ENCODE assay signal across 14 cellular contexts in genomic region chr6:43835872-43836419, GRCh38.
"Had no signal": no experiment of that assay in that cellular context is flagged by ENCODE, and none has a peak within 500 bp of the region (broad histone marks: within the 10 kb centered on the region; RNA-seq: fewer than 3 reads in every experiment).

No MANE protein-coding gene starts in this region.

- ATAC-seq: gastrocnemius medialis; stimulated activated memory B cell treated with anti-CD40 and anti-IgM and Interleukin-4, amounts not matched to agents 10 μg/mL and 1 μg/mL and 100 μg/mL, for 72 hours had no signal

- H3K9me3 Mint-ChIP-seq: activated naive CD8-positive, alpha-beta T cell treated with anti-CD3 and anti-CD28 coated beads for 36 hours; stimulated activated memory B cell treated with anti-CD40 and anti-IgM and Interleukin-4, amounts not matched to agents 10 μg/mL and 1 μg/mL and 100 μg/mL, for 72 hours; type B pancreatic cell had no signal

- H3K4me1 ChIP-seq: colonic mucosa had no signal

- H3K27me3 Mint-ChIP-seq: type B pancreatic cell had no signal

- DNase-seq: activated CD4-positive, alpha-beta T cell treated with anti-CD3 and anti-CD28 coated beads, Interleukin-2, amount 50 U/mL, for 4 hours; activated CD4-positive, CD25-positive, alpha-beta regulatory T cell treated with anti-CD3 and anti-CD28 coated beads, Interleukin-2, amount 50 U/mL, for 72 hours; activated effector memory CD4-positive, alpha-beta T cell treated with Interleukin-2 at 50 U/mL for 16 hours; activated naive CD8-positive, alpha-beta T cell treated with anti-CD3 and anti-CD28 coated beads for 36 hours; activated T-cell treated with anti-CD3 and anti-CD28 coated beads, Interleukin-2, amount 50 U/mL, for 1 hour; anterior cingulate cortex; colonic mucosa; gastrocnemius medialis; retina; substantia nigra had no signal

- H3K9me3 ChIP-seq: colonic mucosa, gastrocnemius medialis had no signal

- H2AFZ ChIP-seq: parathyroid adenoma had no signal

- H3K4me1 Mint-ChIP-seq: activated naive CD8-positive, alpha-beta T cell treated with anti-CD3 and anti-CD28 coated beads for 36 hours; stimulated activated memory B cell treated with anti-CD40 and anti-IgM and Interleukin-4, amounts not matched to agents 10 μg/mL and 1 μg/mL and 100 μg/mL, for 72 hours had no signal

- H3K4me3 Mint-ChIP-seq: activated naive CD8-positive, alpha-beta T cell treated with anti-CD3 and anti-CD28 coated beads for 36 hours; stimulated activated memory B cell treated with anti-CD40 and anti-IgM and Interleukin-4, amounts not matched to agents 10 μg/mL and 1 μg/mL and 100 μg/mL, for 72 hours; type B pancreatic cell had no signal

- H3K4me2 ChIP-seq: smooth muscle cell had no signal

- H3K36me3 Mint-ChIP-seq: activated naive CD8-positive, alpha-beta T cell treated with anti-CD3 and anti-CD28 coated beads for 36 hours; stimulated activated memory B cell treated with anti-CD40 and anti-IgM and Interleukin-4, amounts not matched to agents 10 μg/mL and 1 μg/mL and 100 μg/mL, for 72 hours; type B pancreatic cell had no signal

- H3K4me3 ChIP-seq: colonic mucosa, gastrocnemius medialis, smooth muscle cell had no signal

- H3K27ac ChIP-seq: colonic mucosa, gastrocnemius medialis, parathyroid adenoma had no signal

- H3K9ac ChIP-seq: parathyroid adenoma had no signal

- H3K27ac Mint-ChIP-seq: activated naive CD8-positive, alpha-beta T cell treated with anti-CD3 and anti-CD28 coated beads for 36 hours; stimulated activated memory B cell treated with anti-CD40 and anti-IgM and Interleukin-4, amounts not matched to agents 10 μg/mL and 1 μg/mL and 100 μg/mL, for 72 hours; type B pancreatic cell had no signal

- H3K79me2 ChIP-seq: parathyroid adenoma had no signal

- H3K36me3 ChIP-seq: colonic mucosa, gastrocnemius medialis had no signal

- H3K27me3 ChIP-seq: colonic mucosa, gastrocnemius medialis had no signal
